In the genomic region with DNA sequence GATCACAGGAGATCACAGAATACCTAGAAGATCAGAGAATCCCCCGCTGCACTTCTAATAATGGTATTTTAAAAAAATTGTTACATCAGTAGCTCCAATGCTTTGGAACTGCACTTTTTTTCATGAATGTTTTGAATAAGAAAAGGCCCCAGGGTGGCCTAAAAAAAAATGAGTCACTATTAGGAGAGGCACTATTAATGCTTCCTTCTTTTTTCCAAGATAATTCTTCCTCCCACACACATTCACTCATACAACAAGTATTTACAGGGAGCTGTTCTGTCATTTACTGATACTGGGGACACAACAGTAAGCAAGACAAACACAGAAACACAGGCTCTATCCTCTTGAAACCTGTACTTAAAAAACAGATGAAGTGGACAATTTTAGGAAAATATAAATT, we compare ENCODE assay signal across 1 cellular context.
TF ChIP-seq lines count a peak whose summit lies in the region.

No MANE protein-coding gene starts in this region.

TF ChIP-seq in A549, 52 proteins besides CTCF, POLR2A, EP300 and RAD21:
- TF ChIP-seq, protein P1, sequence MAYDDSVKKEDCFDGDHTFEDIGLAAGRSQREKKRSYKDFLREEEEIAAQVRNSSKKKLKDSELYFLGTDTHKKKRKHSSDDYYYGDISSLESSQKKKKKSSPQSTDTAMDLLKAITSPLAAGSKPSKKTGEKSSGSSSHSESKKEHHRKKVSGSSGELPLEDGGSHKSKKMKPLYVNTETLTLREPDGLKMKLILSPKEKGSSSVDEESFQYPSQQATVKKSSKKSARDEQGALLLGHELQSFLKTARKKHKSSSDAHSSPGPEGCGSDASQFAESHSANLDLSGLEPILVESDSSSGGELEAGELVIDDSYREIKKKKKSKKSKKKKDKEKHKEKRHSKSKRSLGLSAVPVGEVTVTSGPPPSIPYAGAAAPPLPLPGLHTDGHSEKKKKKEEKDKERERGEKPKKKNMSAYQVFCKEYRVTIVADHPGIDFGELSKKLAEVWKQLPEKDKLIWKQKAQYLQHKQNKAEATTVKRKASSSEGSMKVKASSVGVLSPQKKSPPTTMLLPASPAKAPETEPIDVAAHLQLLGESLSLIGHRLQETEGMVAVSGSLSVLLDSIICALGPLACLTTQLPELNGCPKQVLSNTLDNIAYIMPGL (CRISPR knock-in tag; IDR thresholded peaks at IDR 0.05; ENCODE audit: borderline replicate concordance), result no peak
- TF ChIP-seq HOXB13 (CRISPR knock-in tag; IDR thresholded peaks at IDR 0.05; ENCODE audit: low read depth) (no peak), FOSL2 (IDR thresholded peaks at IDR 0.05) (no peak), FOSL2 (CRISPR knock-in tag; IDR thresholded peaks at IDR 0.05) (no peak), TFCP2L1 (CRISPR knock-in tag; IDR thresholded peaks at IDR 0.05) (no peak), ZC3H11A (IDR thresholded peaks at IDR 0.05) (no peak), JUNB (IDR thresholded peaks at IDR 0.05) (no peak), KDM5A (IDR thresholded peaks at IDR 0.05) (no peak), NFE2L2 (conservative IDR thresholded peaks at IDR 0.05; ENCODE audit: low read length) (no peak), RCOR1 (IDR thresholded peaks at IDR 0.05; ENCODE audit: low read depth, low read length) (no peak), JUN (IDR thresholded peaks at IDR 0.05) (no peak), EHF (CRISPR knock-in tag; IDR thresholded peaks at IDR 0.05) (no peak), BHLHE40 (IDR thresholded peaks at IDR 0.05; ENCODE audit: low read depth, low read length) (no peak), MAFK (IDR thresholded peaks at IDR 0.05; ENCODE audit: partially characterized antibody) (no peak), ZSCAN20 (CRISPR knock-in tag; IDR thresholded peaks at IDR 0.05) (no peak), ZNF302 (CRISPR knock-in tag; IDR thresholded peaks at IDR 0.05) (no peak), FOXS1 (CRISPR knock-in tag; IDR thresholded peaks at IDR 0.05) (no peak), HEYL (CRISPR knock-in tag; IDR thresholded peaks at IDR 0.05) (no peak), CHD4 (IDR thresholded peaks at IDR 0.05; ENCODE audit: borderline replicate concordance) (no peak)
- TF ChIP-seq, protein P2, sequence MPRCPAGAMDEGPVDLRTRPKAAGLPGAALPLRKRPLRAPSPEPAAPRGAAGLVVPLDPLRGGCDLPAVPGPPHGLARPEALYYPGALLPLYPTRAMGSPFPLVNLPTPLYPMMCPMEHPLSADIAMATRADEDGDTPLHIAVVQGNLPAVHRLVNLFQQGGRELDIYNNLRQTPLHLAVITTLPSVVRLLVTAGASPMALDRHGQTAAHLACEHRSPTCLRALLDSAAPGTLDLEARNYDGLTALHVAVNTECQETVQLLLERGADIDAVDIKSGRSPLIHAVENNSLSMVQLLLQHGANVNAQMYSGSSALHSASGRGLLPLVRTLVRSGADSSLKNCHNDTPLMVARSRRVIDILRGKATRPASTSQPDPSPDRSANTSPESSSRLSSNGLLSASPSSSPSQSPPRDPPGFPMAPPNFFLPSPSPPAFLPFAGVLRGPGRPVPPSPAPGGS (IDR thresholded peaks at IDR 0.05), result no peak
